ENCODE assay signal across 2 cellular contexts in the genomic region with DNA sequence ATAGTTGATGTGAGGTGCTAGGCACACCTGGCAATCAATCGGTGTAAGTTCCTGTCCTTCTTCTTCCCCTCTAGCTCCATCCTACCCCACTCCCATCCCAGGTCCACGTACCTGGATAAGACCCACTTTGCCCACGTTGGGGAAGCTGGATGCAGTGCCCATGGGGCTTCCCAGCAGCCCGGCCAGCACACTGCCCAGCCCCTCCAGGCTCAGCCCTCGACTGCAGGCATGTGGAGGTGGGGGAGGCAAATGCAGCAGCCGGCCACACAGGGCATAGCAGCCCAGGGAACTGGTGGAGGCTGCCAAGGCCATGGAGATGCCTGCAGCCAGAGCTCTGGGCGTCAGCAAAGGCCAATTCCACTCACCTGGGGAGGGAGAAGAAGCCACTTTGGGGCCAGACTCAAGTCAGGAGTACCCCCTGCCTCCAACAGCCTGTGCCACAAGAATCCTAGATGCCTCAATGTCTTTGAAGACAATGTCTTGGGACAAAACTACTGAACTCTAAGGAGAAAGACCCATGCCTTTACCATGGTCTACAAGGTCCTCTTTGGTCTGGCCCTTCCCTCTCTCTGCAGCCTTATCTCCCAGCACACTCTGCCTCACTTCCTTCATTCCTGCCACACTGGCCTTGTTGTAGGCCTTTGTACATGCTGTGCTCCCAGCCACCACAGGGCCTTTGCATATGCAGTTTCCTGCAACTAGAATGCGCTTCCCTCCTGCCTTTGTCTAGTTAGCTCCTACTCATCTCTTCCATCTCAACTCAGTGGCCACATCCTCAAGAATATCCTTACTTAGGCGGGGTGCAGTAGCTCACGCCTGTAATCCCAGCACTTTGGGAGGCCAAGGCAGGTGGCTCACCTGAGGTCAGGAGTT.
TF ChIP-seq lines count a peak whose summit lies in the region.

No MANE protein-coding gene starts in this region.

TF ChIP-seq in IMR-90, 13 proteins besides CTCF, POLR2A, EP300 and RAD21:
- TF ChIP-seq, protein P1, sequence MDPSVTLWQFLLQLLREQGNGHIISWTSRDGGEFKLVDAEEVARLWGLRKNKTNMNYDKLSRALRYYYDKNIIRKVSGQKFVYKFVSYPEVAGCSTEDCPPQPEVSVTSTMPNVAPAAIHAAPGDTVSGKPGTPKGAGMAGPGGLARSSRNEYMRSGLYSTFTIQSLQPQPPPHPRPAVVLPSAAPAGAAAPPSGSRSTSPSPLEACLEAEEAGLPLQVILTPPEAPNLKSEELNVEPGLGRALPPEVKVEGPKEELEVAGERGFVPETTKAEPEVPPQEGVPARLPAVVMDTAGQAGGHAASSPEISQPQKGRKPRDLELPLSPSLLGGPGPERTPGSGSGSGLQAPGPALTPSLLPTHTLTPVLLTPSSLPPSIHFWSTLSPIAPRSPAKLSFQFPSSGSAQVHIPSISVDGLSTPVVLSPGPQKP (IDR thresholded peaks at IDR 0.05; ENCODE audit: borderline replicate concordance, low read depth, low read length) = no peak
- TF ChIP-seq, protein P2, sequence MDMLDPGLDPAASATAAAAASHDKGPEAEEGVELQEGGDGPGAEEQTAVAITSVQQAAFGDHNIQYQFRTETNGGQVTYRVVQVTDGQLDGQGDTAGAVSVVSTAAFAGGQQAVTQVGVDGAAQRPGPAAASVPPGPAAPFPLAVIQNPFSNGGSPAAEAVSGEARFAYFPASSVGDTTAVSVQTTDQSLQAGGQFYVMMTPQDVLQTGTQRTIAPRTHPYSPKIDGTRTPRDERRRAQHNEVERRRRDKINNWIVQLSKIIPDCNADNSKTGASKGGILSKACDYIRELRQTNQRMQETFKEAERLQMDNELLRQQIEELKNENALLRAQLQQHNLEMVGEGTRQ (IDR thresholded peaks at IDR 0.05; ENCODE audit: low read depth, low read length) = no peak
- TF ChIP-seq FOS (IDR thresholded peaks at IDR 0.05; ENCODE audit: low read depth, low read length) (no peak), SMC3 (IDR thresholded peaks at IDR 0.05; ENCODE audit: low read depth, low read length) (no peak), NFE2L2 (IDR thresholded peaks at IDR 0.05; ENCODE audit: low read depth, low read length) (no peak), RCOR1 (IDR thresholded peaks at IDR 0.05; ENCODE audit: insufficient replicate concordance, low read length) (no peak), CEBPB (IDR thresholded peaks at IDR 0.05; ENCODE audit: low read depth, low read length) (no peak), RFX5 (IDR thresholded peaks at IDR 0.05; ENCODE audit: low read depth, low read length) (no peak), BHLHE40 (IDR thresholded peaks at IDR 0.05; ENCODE audit: low read depth, low read length) (no peak), MAZ (IDR thresholded peaks at IDR 0.05; ENCODE audit: borderline replicate concordance, low read depth, low read length) (no peak), MXI1 (IDR thresholded peaks at IDR 0.05; ENCODE audit: borderline replicate concordance, low read depth, low read length) (no peak), CHD1 (IDR thresholded peaks at IDR 0.05; ENCODE audit: low read depth, low read length) (no peak)

TF ChIP-seq in K562, 482 proteins besides CTCF, POLR2A, EP300 and RAD21:
- no peak for TF ChIP-seq DMBX1 (CRISPR knock-in tag; IDR thresholded peaks at IDR 0.05; ENCODE audit: borderline replicate concordance)
- no peak for TF ChIP-seq TEAD2 (tag; IDR thresholded peaks at IDR 0.05)
- TF ChIP-seq COPS2 (conservative IDR thresholded peaks at IDR 0.05) = no peak
- TF ChIP-seq KDM1A (IDR thresholded peaks at IDR 0.05) = 0 out of 4 replicates have a peak, but pooled peaks have one; percentile 11 to 24
- no peak for TF ChIP-seq GABPA (tag; conservative IDR thresholded peaks at IDR 0.05; ENCODE audit: low read depth)
- peak; percentile 65; the same call in 1 of the 2 replicates for TF ChIP-seq BCOR (IDR thresholded peaks at IDR 0.05)
- no peak for TF ChIP-seq SAFB (IDR thresholded peaks at IDR 0.05; ENCODE audit: borderline replicate concordance, low read depth, low read length)
- TF ChIP-seq RB1 (IDR thresholded peaks at IDR 0.05; ENCODE audit: low read depth) = no peak
- TF ChIP-seq C11orf30 (IDR thresholded peaks at IDR 0.05; ENCODE audit: low read depth) = no peak
